ENCODE assay signal across 8 cellular contexts in the genomic region with DNA sequence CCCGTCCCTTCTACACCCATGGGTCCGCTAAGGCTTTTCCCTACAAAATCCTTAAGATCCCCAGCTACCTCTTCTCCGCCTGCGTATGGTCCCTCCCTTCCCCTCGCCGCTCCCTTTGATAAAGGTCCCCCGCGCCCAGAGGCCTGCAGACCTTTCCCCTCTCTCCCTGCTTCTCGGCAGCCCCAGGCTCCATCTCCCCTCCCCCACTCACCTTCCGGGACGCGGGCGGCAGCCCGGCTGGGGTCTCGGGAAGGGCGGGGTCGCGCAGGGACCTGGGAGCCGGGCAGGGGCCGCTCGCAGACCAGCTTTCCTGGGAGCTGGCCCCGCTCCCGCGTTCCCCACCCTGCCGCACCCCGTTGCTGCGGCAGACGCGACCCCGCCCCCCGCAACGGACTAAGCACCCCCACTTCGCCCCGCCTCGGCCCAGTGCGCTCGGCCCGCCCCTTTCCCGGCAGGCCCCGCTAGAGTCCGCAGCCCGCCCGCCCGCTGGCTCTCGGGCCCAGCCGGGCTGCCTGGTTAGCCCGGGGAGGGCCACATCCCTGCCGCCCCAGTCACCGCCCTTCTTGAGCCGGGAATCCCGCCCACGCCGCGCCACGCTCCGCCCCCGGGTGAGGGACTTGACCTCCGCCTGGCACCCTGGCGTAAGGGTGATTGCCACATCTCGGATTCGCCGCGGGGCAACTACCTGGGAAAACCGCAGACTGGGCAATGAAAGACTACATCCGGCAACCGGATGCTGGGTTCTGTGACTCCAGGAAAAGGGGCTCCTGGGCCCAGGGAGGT. TPM values are rescaled to one million over a fixed set of nuclear protein-coding genes. Genes with fewer than 3 reads are reported as not detected.
DNase-seq lines count a peak whose midpoint lies in the region; ATAC-seq, FAIRE-seq and TF ChIP-seq lines count a peak whose summit lies in the region.

A gene with protein sequence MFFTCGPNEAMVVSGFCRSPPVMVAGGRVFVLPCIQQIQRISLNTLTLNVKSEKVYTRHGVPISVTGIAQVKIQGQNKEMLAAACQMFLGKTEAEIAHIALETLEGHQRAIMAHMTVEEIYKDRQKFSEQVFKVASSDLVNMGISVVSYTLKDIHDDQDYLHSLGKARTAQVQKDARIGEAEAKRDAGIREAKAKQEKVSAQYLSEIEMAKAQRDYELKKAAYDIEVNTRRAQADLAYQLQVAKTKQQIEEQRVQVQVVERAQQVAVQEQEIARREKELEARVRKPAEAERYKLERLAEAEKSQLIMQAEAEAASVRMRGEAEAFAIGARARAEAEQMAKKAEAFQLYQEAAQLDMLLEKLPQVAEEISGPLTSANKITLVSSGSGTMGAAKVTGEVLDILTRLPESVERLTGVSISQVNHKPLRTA (minus strand): TSS at position 372 of the 783 bp plus-strand sequence. CDS start 498 bp downstream, outside the sequence.

- H3K4me3 ChIP-seq in bronchial epithelial cell (ENCODE audit: low read depth, low read length): peak within 1 kb of the TSS; percentile 89

- H3K36me3 ChIP-seq in bronchial epithelial cell (ENCODE audit: control insufficient read depth, insufficient read depth, low read length): peaks cover 7% of the 10 kb centered on the region

- H3K36me3 Mint-ChIP-seq in WTC11 (peaks cover 47% of the 10 kb centered on the region), immature natural killer cell (peaks cover 20 to 39% (median 21%) of the 10 kb centered on the region in 3 donors)

- peak within 1 kb of the TSS; percentile 98 for H3K4me3 Mint-ChIP-seq in WTC11
- H3K4me3 Mint-ChIP-seq in immature natural killer cell: peak within 1 kb of the TSS; percentile 89 to 97 (median 89)

- TF ChIP-seq CTCF in WTC11 (IDR thresholded peaks at IDR 0.05) (no peak), bronchial epithelial cell (IDR thresholded peaks at IDR 0.05; ENCODE audit: insufficient read depth, low read length, severe bottlenecking) (no peak)

- H3K27me3 ChIP-seq in bronchial epithelial cell (ENCODE audit: control insufficient read depth, insufficient read depth, low read length): no peaks in the 10 kb centered on the region

- CTCF ChIA-PET in WTC11 (lab: Charles Lee): interaction anchor here (0.6 to 2.8 kb wide), 7 partner anchors 12 to 87 kb away, joined by 3 to 13 read pairs (median 3); no protein-coding TSS in a partner anchor

- peaks cover 25% of the 10 kb centered on the region for H3K4me1 Mint-ChIP-seq in WTC11
- H3K4me1 Mint-ChIP-seq in immature natural killer cell: peaks cover 59 to 69% of the 10 kb centered on the region in 2 donors

- H3K27ac Mint-ChIP-seq in WTC11 (peak within 1 kb of the TSS; percentile 91), immature natural killer cell (peak within 1 kb of the TSS; percentile 89 to 97 (median 94))

- H3K27me3 Mint-ChIP-seq in WTC11 (ENCODE audit: low read depth): peaks cover 5% of the 10 kb centered on the region; the same call in 1 of the 2 replicates
- peaks cover 3 to 24% (median 4%) of the 10 kb centered on the region in 3 donors for H3K27me3 Mint-ChIP-seq in immature natural killer cell (ENCODE audit: low read depth in 3 of 3)

- no peak for FAIRE-seq in bronchial epithelial cell (lab: Jason Lieb, UNC)

- no peaks in the 10 kb centered on the region for H3K9me3 Mint-ChIP-seq in WTC11
- peaks cover 0 to 2% (median 0%) of the 10 kb centered on the region in 6 donors for H3K9me3 Mint-ChIP-seq in immature natural killer cell

- DNase-seq in 8988T: peak; percentile 88
- peak; percentile 78 for DNase-seq in NCI-H2227 treated with DMSO at 0.1 percent for 48 hours (lab: John Stamatoyannopoulos, UW)
- peak; percentile 95 for DNase-seq in WTC11 (ENCODE audit: low spot score)
- DNase-seq in bronchial epithelial cell (ENCODE audit: low read depth): peak; percentile 95
- peak; percentile 91 to 94 (median 91) for DNase-seq in immature natural killer cell
- peak; percentile 92 for DNase-seq in smooth muscle cell of the brain vasculature (ENCODE audit: low read depth, low spot score)

- peak; percentile 70 for ATAC-seq in GM18520 (IDR thresholded peaks at IDR 0.05; ENCODE audit: unreplicated experiment)
- ATAC-seq in HG03095 (IDR thresholded peaks at IDR 0.05; ENCODE audit: unreplicated experiment): peak; percentile 70
- ATAC-seq in WTC11: peak; percentile 76

- POLR2A ChIA-PET in WTC11 (lab: Charles Lee): interaction anchor here (0.6 to 0.8 kb wide), 2 partner anchors 10 to 128 kb away, joined by 5 read pairs; no protein-coding TSS in a partner anchor

TF ChIP-seq in WTC11, 78 proteins besides CTCF, POLR2A, EP300 and RAD21 (continues in another document):
- TF ChIP-seq KAT7 (CRISPR knock-in tag; IDR thresholded peaks at IDR 0.05; ENCODE audit: borderline replicate concordance) (peak; percentile 58; the same call in 1 of the 2 replicates), EMX1 (CRISPR knock-in tag; IDR thresholded peaks at IDR 0.05) (peak; percentile 49; the same call in 1 of the 2 replicates), ETV6 (CRISPR knock-in tag; IDR thresholded peaks at IDR 0.05) (0 out of 2 replicates have a peak, but pooled peaks have one; percentile 66), ZNF263 (CRISPR knock-in tag; IDR thresholded peaks at IDR 0.05; ENCODE audit: low read depth) (no peak; the same call in 1 of the 2 replicates), ZNF138 (CRISPR knock-in tag; conservative IDR thresholded peaks at IDR 0.05) (no peak), NFE2L1 (CRISPR knock-in tag; IDR thresholded peaks at IDR 0.05) (no peak), NR1H2 (CRISPR knock-in tag; IDR thresholded peaks at IDR 0.05) (no peak), ZNF317 (CRISPR knock-in tag; IDR thresholded peaks at IDR 0.05; ENCODE audit: borderline replicate concordance, low read depth) (0 out of 2 replicates have a peak, but pooled peaks have one; percentile 4)
- TF ChIP-seq, protein P1, sequence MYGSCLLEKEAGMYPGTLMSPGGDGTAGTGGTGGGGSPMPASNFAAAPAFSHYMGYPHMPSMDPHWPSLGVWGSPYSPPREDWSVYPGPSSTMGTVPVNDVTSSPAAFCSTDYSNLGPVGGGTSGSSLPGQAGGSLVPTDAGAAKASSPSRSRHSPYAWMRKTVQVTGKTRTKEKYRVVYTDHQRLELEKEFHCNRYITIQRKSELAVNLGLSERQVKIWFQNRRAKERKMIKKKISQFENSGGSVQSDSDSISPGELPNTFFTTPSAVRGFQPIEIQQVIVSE (CRISPR knock-in tag; IDR thresholded peaks at IDR 0.05; ENCODE audit: borderline replicate concordance): no peak; the same call in 1 of the 2 replicates
- TF ChIP-seq, protein P2, sequence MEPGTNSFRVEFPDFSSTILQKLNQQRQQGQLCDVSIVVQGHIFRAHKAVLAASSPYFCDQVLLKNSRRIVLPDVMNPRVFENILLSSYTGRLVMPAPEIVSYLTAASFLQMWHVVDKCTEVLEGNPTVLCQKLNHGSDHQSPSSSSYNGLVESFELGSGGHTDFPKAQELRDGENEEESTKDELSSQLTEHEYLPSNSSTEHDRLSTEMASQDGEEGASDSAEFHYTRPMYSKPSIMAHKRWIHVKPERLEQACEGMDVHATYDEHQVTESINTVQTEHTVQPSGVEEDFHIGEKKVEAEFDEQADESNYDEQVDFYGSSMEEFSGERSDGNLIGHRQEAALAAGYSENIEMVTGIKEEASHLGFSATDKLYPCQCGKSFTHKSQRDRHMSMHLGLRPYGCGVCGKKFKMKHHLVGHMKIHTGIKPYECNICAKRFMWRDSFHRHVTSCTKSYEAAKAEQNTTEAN (CRISPR knock-in tag; IDR thresholded peaks at IDR 0.05): no peak
- TF ChIP-seq, protein P3, sequence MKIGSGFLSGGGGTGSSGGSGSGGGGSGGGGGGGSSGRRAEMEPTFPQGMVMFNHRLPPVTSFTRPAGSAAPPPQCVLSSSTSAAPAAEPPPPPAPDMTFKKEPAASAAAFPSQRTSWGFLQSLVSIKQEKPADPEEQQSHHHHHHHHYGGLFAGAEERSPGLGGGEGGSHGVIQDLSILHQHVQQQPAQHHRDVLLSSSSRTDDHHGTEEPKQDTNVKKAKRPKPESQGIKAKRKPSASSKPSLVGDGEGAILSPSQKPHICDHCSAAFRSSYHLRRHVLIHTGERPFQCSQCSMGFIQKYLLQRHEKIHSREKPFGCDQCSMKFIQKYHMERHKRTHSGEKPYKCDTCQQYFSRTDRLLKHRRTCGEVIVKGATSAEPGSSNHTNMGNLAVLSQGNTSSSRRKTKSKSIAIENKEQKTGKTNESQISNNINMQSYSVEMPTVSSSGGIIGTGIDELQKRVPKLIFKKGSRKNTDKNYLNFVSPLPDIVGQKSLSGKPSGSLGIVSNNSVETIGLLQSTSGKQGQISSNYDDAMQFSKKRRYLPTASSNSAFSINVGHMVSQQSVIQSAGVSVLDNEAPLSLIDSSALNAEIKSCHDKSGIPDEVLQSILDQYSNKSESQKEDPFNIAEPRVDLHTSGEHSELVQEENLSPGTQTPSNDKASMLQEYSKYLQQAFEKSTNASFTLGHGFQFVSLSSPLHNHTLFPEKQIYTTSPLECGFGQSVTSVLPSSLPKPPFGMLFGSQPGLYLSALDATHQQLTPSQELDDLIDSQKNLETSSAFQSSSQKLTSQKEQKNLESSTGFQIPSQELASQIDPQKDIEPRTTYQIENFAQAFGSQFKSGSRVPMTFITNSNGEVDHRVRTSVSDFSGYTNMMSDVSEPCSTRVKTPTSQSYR (CRISPR knock-in tag; IDR thresholded peaks at IDR 0.05): peak; percentile 35; the same call in 1 of the 2 replicates

RNA-seq across cellular contexts. Expression of the gene that starts here (rescaled TPM):
- total RNA-seq in WTC11 (2021) (110 to 121 TPM (median 120 TPM) in 3 replicates), bronchial epithelial cell (15.1 and 20.0 TPM in 2 replicates)
- polyA plus RNA-seq in immature natural killer cell: 100 to 1,000 TPM; 148 to 214 (median 174) TPM

Comparison
In these comparisons a context has a peak if more than half of its experiments do, and no peak if none do; other contexts are left out.
1. Peak in every context shown above with its lines: DNase-seq, ATAC-seq and H3K4me3 ChIP-seq.